In the genomic region with DNA sequence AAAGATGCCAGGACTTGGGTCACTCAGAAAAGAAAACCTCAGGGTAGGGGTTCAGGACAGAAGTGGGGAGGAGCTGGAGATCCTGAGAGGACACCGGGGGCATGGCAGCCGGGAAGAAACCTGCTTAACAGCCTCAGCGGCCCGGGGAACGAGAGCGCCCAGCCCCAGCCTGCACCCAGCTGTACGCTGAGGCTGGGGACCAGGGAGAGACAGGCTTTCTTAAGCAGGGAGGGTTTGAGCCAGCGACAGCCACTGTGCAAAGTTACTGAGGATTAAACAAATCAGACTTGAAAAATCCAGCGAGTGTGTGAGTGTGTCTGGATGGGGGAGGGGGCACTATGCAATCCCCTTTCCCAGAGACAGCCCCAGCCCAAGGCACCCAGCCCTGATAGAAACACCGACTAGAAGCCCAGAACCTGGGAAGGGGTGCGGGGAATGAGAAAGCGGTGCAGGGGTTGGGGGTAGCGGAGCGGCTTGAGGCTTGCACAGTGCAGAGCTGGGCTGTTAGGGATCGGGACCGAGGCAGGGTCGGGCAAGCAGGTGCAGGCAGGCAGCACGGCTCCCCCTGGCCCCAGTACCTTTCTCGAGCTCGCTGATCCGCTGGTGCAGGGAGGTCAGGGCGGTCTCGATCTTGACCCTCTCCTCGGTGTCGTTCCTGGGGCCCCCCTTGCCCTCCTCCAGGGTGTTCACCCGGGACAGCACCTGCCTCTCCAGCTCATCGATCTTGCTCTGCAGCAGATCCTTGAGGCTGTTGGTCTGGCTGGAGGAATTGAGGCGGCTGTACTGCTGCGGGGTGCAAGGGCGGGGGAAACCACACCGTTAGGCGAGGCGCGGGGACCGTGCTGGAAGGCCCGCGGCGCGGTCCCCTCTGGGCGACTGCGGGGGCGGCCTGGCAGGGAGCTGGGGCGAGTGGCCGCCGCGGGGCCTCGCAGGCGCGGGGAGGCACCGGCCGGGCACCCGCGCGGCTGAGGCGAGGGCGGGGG, we compare ENCODE assay signal across 9 cellular contexts. TPM values are rescaled to one million over a fixed set of nuclear protein-coding genes. Genes with fewer than 3 reads are reported as not detected.
DNase-seq lines count a peak whose midpoint lies in the region; ATAC-seq and TF ChIP-seq lines count a peak whose summit lies in the region.
"Had no signal": no experiment of that assay in that cellular context is flagged by ENCODE, and none has a peak within 500 bp of the region (broad histone marks: within the 10 kb centered on the region; RNA-seq: fewer than 3 reads in every experiment).

No MANE protein-coding gene starts in this region.

- H3K36me3 Mint-ChIP-seq in activated T-helper 2 cell treated with anti-CD3 and anti-CD28 coated beads, Interferon-gamma antibody, Interleukin-2, Interleukin-4, amounts not matched to agents 10 μg/mL and 5 μg/mL and 100 μg/mL, durations not matched to agents 14 hours and 24 hours and 36 hours (ENCODE audit: low read depth) = no peaks in the 10 kb centered on the region

- H3K27ac ChIP-seq in AG04450 (ENCODE audit: low read depth, low read length) (no peak overlapping the region), lower lobe of right lung (no peak overlapping the region)

- no peak for TF ChIP-seq CTCF in AG04450 (IDR thresholded peaks at IDR 0.05; ENCODE audit: low read depth, low read length)
- TF ChIP-seq CTCF in lower lobe of right lung (IDR thresholded peaks at IDR 0.05) = no peak

- DNase-seq in AG04450 (ENCODE audit: low read depth, low spot score) = no peak
- DNase-seq in HAP-1 (ENCODE audit: low spot score in 2 of 2) = peak; percentile 22 to 60
- DNase-seq in activated T-helper 2 cell treated with anti-CD3 and anti-CD28 coated beads, Interferon-gamma antibody, Interleukin-2, Interleukin-4, amounts not matched to agents 10 μg/mL and 5 μg/mL and 100 μg/mL, durations not matched to agents 14 hours and 24 hours and 36 hours (ENCODE audit: low spot score) = no peak
- no peak for DNase-seq in lower lobe of right lung
- no peak for DNase-seq in epidermal melanocyte (ENCODE audit: insufficient read length, low spot score)
- no peak for DNase-seq in GM19238 (ENCODE audit: insufficient read length, low spot score)
- DNase-seq: activated effector memory CD4-positive, alpha-beta T cell treated with anti-CD3 and anti-CD28 coated beads, Interleukin-2, amount 50 U/mL, for 16 hours had no signal

- peak overlapping the region; percentile 42 for H3K4me3 Mint-ChIP-seq in activated T-helper 2 cell treated with anti-CD3 and anti-CD28 coated beads, Interferon-gamma antibody, Interleukin-2, Interleukin-4, amounts not matched to agents 10 μg/mL and 5 μg/mL and 100 μg/mL, durations not matched to agents 14 hours and 24 hours and 36 hours (ENCODE audit: low read depth)

- POLR2A ChIA-PET in AG04450 (lab: Yijun Ruan, JAX) = interaction anchor here (0.6 kb wide), 1 partner anchor 56 kb away, joined by 3 read pairs; no protein-coding TSS in a partner anchor

- no peaks in the 10 kb centered on the region; the same call in 1 of the 2 replicates for H3K9me3 ChIP-seq in AG04450 (ENCODE audit: control insufficient read depth, insufficient read depth, low read length)
- no peaks in the 10 kb centered on the region for H3K9me3 ChIP-seq in HAP-1
- no peaks in the 10 kb centered on the region for H3K9me3 ChIP-seq in lower lobe of right lung

- H3K36me3 ChIP-seq in HAP-1 (replicated peaks) (peaks cover 32% of the 10 kb centered on the region), lower lobe of right lung (no peaks in the 10 kb centered on the region)

- intact Hi-C loops in activated T-helper 2 cell treated with anti-CD3 and anti-CD28 coated beads, Interferon-gamma antibody, Interleukin-2, Interleukin-4, amounts not matched to agents 10 μg/mL and 5 μg/mL and 100 μg/mL, durations not matched to agents 14 hours and 24 hours and 36 hours (cut with micrococcal nuclease) = no loop called here
- intact Hi-C loops in lower lobe of right lung (cut with DNase I) = no loop called here

- H3K27me3 ChIP-seq in AG04450 (ENCODE audit: control insufficient read depth, insufficient read depth, low read length) (peaks cover 68% of the 10 kb centered on the region), HAP-1 (ENCODE audit: low read depth) (peaks cover 7% of the 10 kb centered on the region; the same call in 1 of the 2 replicates), lower lobe of right lung (ENCODE audit: low read depth) (peaks cover 94% of the 10 kb centered on the region)

- H3K27me3 Mint-ChIP-seq in activated T-helper 2 cell treated with anti-CD3 and anti-CD28 coated beads, Interferon-gamma antibody, Interleukin-2, Interleukin-4, amounts not matched to agents 10 μg/mL and 5 μg/mL and 100 μg/mL, durations not matched to agents 14 hours and 24 hours and 36 hours (ENCODE audit: low read depth) = peaks cover 53% of the 10 kb centered on the region

- H3K4me3 ChIP-seq in AG04450 (ENCODE audit: low read depth, low read length) = peak overlapping the region; percentile 29
- peak overlapping the region; percentile 56 for H3K4me3 ChIP-seq in HAP-1
- H3K4me3 ChIP-seq in lower lobe of right lung = peak overlapping the region; percentile 40

- ATAC-seq in lower lobe of right lung (no peak), HG02973 (IDR thresholded peaks at IDR 0.05; ENCODE audit: unreplicated experiment) (no peak), GM21526 (IDR thresholded peaks at IDR 0.05; ENCODE audit: low FRiP score, unreplicated experiment) (no peak)

- H3K4me1 ChIP-seq in HAP-1 = no peaks in the 10 kb centered on the region
- H3K4me1 ChIP-seq in lower lobe of right lung = peaks cover 46% of the 10 kb centered on the region

- H3K9me3 Mint-ChIP-seq in activated T-helper 2 cell treated with anti-CD3 and anti-CD28 coated beads, Interferon-gamma antibody, Interleukin-2, Interleukin-4, amounts not matched to agents 10 μg/mL and 5 μg/mL and 100 μg/mL, durations not matched to agents 14 hours and 24 hours and 36 hours = no peaks in the 10 kb centered on the region

- peaks cover 12% of the 10 kb centered on the region for H3K4me1 Mint-ChIP-seq in activated T-helper 2 cell treated with anti-CD3 and anti-CD28 coated beads, Interferon-gamma antibody, Interleukin-2, Interleukin-4, amounts not matched to agents 10 μg/mL and 5 μg/mL and 100 μg/mL, durations not matched to agents 14 hours and 24 hours and 36 hours (ENCODE audit: low read depth)

- CTCF ChIA-PET in AG04450 (lab: Charles Lee) = interaction anchor here (0.7 kb wide), 1 partner anchor 272 kb away, joined by 8 read pairs; no protein-coding TSS in a partner anchor

- in situ Hi-C loops in HAP-1 (cut with MboI; ENCODE audit: low sequenced_read_pairs) = loop anchor here (5.0 kb wide), 1 partner anchor 102 kb away; no protein-coding TSS in a partner anchor

- no peak overlapping the region for H3K27ac Mint-ChIP-seq in activated T-helper 2 cell treated with anti-CD3 and anti-CD28 coated beads, Interferon-gamma antibody, Interleukin-2, Interleukin-4, amounts not matched to agents 10 μg/mL and 5 μg/mL and 100 μg/mL, durations not matched to agents 14 hours and 24 hours and 36 hours

RNA-seq across cellular contexts. Expression of gene NPTX1, which starts 1.2 kb away (rescaled TPM):
- polyA plus RNA-seq in AG04450 (2011; rRNA removed) = 6.4 and 6.5 TPM in 2 replicates
- polyA minus RNA-seq in AG04450 (2011; rRNA and poly(A)+ RNA removed) = 7.0 and 14.2 TPM in 2 replicates
- 5.2 and 5.7 TPM in 2 replicates for total RNA-seq in activated T-helper 2 cell treated with anti-CD3 and anti-CD28 coated beads, Interferon-gamma antibody, Interleukin-2, Interleukin-4, amounts not matched to agents 10 μg/mL and 5 μg/mL and 100 μg/mL, durations not matched to agents 14 hours and 24 hours and 36 hours
- total RNA-seq in lower lobe of right lung = 2.1 TPM

Comparison
In these comparisons a context has a peak if more than half of its experiments do, and no peak if none do; other contexts are left out.
1. DNase-seq: peak in HAP-1 (2 of 2); none in AG04450 (single experiment), activated T-helper 2 cell treated with anti-CD3 and anti-CD28 coated beads, Interferon-gamma antibody, Interleukin-2, Interleukin-4, amounts not matched to agents 10 μg/mL and 5 μg/mL and 100 μg/mL, durations not matched to agents 14 hours and 24 hours and 36 hours (single experiment), lower lobe of right lung (single experiment), epidermal melanocyte (single experiment) and GM19238 (single experiment).
2. Peak in every context shown above with its lines, with median percentiles within 50 percentile points of each other: H3K4me3 ChIP-seq.